ENCODE assay signal across 13 cellular contexts in genomic region chr10:75508239-75508813, GRCh38.
A peak's percentile ranks its signal among the peaks of the same experiment; 100 is the strongest.
DNase-seq lines count a peak whose midpoint lies in the region; ATAC-seq lines count a peak whose summit lies in the region.
"Had no signal": no experiment of that assay in that cellular context is flagged by ENCODE, and none has a peak within 500 bp of the region (broad histone marks: within the 10 kb centered on the region; RNA-seq: fewer than 3 reads in every experiment).

No MANE protein-coding gene starts in this region.

- H3K4ac ChIP-seq in trophoblast cell (ENCODE audit: low read depth, low read length), result no peak overlapping the region

- H3K4me3 Mint-ChIP-seq in immature natural killer cell, result no peak overlapping the region
- no peak overlapping the region for H3K4me3 Mint-ChIP-seq in stimulated activated naive B cell treated with anti-CD40 and anti-IgM and Interleukin-4, amounts not matched to agents 10 μg/mL and 1 μg/mL and 100 μg/mL, for 72 hours
- H3K4me3 Mint-ChIP-seq: central memory CD8-positive, alpha-beta T cell; natural killer cell treated with Interleukin-12 subunit alpha and Interleukin-12 subunit beta and Interleukin-15 and Interleukin-18, amount 100 ng/mL, for 72 hours had no signal

- H3K4me3 ChIP-seq in trophoblast cell (ENCODE audit: low read depth, low read length), result no peak overlapping the region

- no peak for ATAC-seq in GM19351 (IDR thresholded peaks at IDR 0.05; ENCODE audit: unreplicated experiment)
- ATAC-seq in stimulated activated naive B cell treated with anti-CD40 and anti-IgM and Interleukin-4, amounts not matched to agents 10 μg/mL and 1 μg/mL and 100 μg/mL, for 72 hours (replicated peaks), result no peak
- ATAC-seq: natural killer cell treated with Interleukin-12 subunit alpha and Interleukin-12 subunit beta and Interleukin-15 and Interleukin-18, amount 100 ng/mL, for 72 hours had no signal

- H2AK5ac ChIP-seq in trophoblast cell (ENCODE audit: low read length), result no peak overlapping the region

- H3K9me3 Mint-ChIP-seq in immature natural killer cell, result no peaks in the 10 kb centered on the region
- H3K9me3 Mint-ChIP-seq in stimulated activated naive B cell treated with anti-CD40 and anti-IgM and Interleukin-4, amounts not matched to agents 10 μg/mL and 1 μg/mL and 100 μg/mL, for 72 hours, result no peaks in the 10 kb centered on the region
- H3K9me3 Mint-ChIP-seq: central memory CD8-positive, alpha-beta T cell; natural killer cell treated with Interleukin-12 subunit alpha and Interleukin-12 subunit beta and Interleukin-15 and Interleukin-18, amount 100 ng/mL, for 72 hours had no signal

- no peak overlapping the region for H3K18ac ChIP-seq in trophoblast cell (ENCODE audit: low read length)

- peak overlapping the region; percentile 28 for H3K4me2 ChIP-seq in trophoblast cell (ENCODE audit: low read length)

- H3K14ac ChIP-seq in trophoblast cell (ENCODE audit: low read length), result no peak overlapping the region

- no peak overlapping the region for H2BK5ac ChIP-seq in trophoblast cell (ENCODE audit: low read depth, low read length, poor library complexity)

- H3K27ac Mint-ChIP-seq in immature natural killer cell, result no peak overlapping the region
- H3K27ac Mint-ChIP-seq in stimulated activated naive B cell treated with anti-CD40 and anti-IgM and Interleukin-4, amounts not matched to agents 10 μg/mL and 1 μg/mL and 100 μg/mL, for 72 hours, result no peak overlapping the region
- H3K27ac Mint-ChIP-seq: natural killer cell treated with Interleukin-12 subunit alpha and Interleukin-12 subunit beta and Interleukin-15 and Interleukin-18, amount 100 ng/mL, for 72 hours had no signal

- H3K23ac ChIP-seq in trophoblast cell (ENCODE audit: low read length), result no peak overlapping the region

- no peaks in the 10 kb centered on the region for H3K79me1 ChIP-seq in trophoblast cell (ENCODE audit: low read length)

- WGBS in trophoblast cell (ENCODE audit: extremely low coverage, insufficient coverage, insufficient read length), result no CpG with 5 or more reads among the region's 2 CpGs

- H3K9me3 ChIP-seq in trophoblast cell (ENCODE audit: insufficient read depth, low read depth, low read length), result no peaks in the 10 kb centered on the region

- H4K91ac ChIP-seq in trophoblast cell (ENCODE audit: low read depth, low read length), result no peak overlapping the region

- DNase-seq in EL (peak; percentile 18), NCI-H2081 treated with DMSO at 0.1 percent for 48 hours (lab: John Stamatoyannopoulos, UW) (peak; percentile 7), epithelial cell of prostate (ENCODE audit: low read depth, low spot score) (peak; percentile 68), trophoblast cell (no peak), immature natural killer cell (no peak), superior temporal gyrus (ENCODE audit: extremely low spot score) (no peak)
- no peak for DNase-seq in stimulated activated naive B cell treated with anti-CD40 and anti-IgM and Interleukin-4, amounts not matched to agents 10 μg/mL and 1 μg/mL and 100 μg/mL, for 72 hours
- DNase-seq: DMS153; GOT3; stimulated activated CD4-positive, alpha-beta T cell treated with anti-CD3 and anti-CD28 coated beads, Interleukin-4, amount 100 ng/mL, for 4 hours had no signal

- no peak overlapping the region for H2BK120ac ChIP-seq in trophoblast cell (ENCODE audit: insufficient read depth, low read length, poor library complexity)

- H3K27me3 ChIP-seq in trophoblast cell (ENCODE audit: insufficient read depth, low read length), result peaks cover 2% of the 10 kb centered on the region

- H4K8ac ChIP-seq in trophoblast cell (ENCODE audit: low read depth, low read length), result no peak overlapping the region

- no peak overlapping the region for H2AFZ ChIP-seq in trophoblast cell (ENCODE audit: insufficient read depth, low read length, poor library complexity)

- no peak overlapping the region for H4K12ac ChIP-seq in trophoblast cell (ENCODE audit: low read depth, low read length)

- H3K4me1 Mint-ChIP-seq in immature natural killer cell, result peaks cover 4 to 8% of the 10 kb centered on the region in 2 donors
- peaks cover 4 to 15% of the 10 kb centered on the region in 2 donors for H3K4me1 Mint-ChIP-seq in stimulated activated naive B cell treated with anti-CD40 and anti-IgM and Interleukin-4, amounts not matched to agents 10 μg/mL and 1 μg/mL and 100 μg/mL, for 72 hours
- H3K4me1 Mint-ChIP-seq: central memory CD8-positive, alpha-beta T cell had no signal

- no peaks in the 10 kb centered on the region for H3K36me3 Mint-ChIP-seq in immature natural killer cell
- H3K36me3 Mint-ChIP-seq in stimulated activated naive B cell treated with anti-CD40 and anti-IgM and Interleukin-4, amounts not matched to agents 10 μg/mL and 1 μg/mL and 100 μg/mL, for 72 hours, result no peaks in the 10 kb centered on the region
- H3K36me3 Mint-ChIP-seq: natural killer cell treated with Interleukin-12 subunit alpha and Interleukin-12 subunit beta and Interleukin-15 and Interleukin-18, amount 100 ng/mL, for 72 hours had no signal

- H3K36me3 ChIP-seq in trophoblast cell (ENCODE audit: control insufficient read depth in 1 of 2, insufficient read depth in 2 of 2, low read length in 2 of 2), result no peaks in the 10 kb centered on the region

- no peak overlapping the region for H2BK12ac ChIP-seq in trophoblast cell (ENCODE audit: low read length)

- no peaks in the 10 kb centered on the region for H3K79me2 ChIP-seq in trophoblast cell (ENCODE audit: control insufficient read depth, insufficient read depth, low read length, poor library complexity)

- H3K4me1 ChIP-seq in trophoblast cell (ENCODE audit: control insufficient read depth in 1 of 2, insufficient read depth in 2 of 2, low read length in 2 of 2), result peaks cover 2 to 4% of the 10 kb centered on the region in 2 experiments

- H3K27ac ChIP-seq in epithelial cell of prostate (peak overlapping the region; percentile 36), trophoblast cell (ENCODE audit: low read depth, low read length) (peak overlapping the region; percentile 46)

- no peak overlapping the region for H3K9ac ChIP-seq in trophoblast cell (ENCODE audit: low read length)

- peaks cover 0 to 2% (median 0%) of the 10 kb centered on the region in 3 donors for H3K27me3 Mint-ChIP-seq in immature natural killer cell (ENCODE audit: low read depth in 3 of 3)
- H3K27me3 Mint-ChIP-seq in stimulated activated naive B cell treated with anti-CD40 and anti-IgM and Interleukin-4, amounts not matched to agents 10 μg/mL and 1 μg/mL and 100 μg/mL, for 72 hours, result peaks cover 0 to 9% of the 10 kb centered on the region in 2 donors

Comparison
In these comparisons a context has a peak if more than half of its experiments do, and no peak if none do; other contexts are left out.
1. DNase-seq: peak in EL (single experiment), NCI-H2081 treated with DMSO at 0.1 percent for 48 hours (single experiment) and epithelial cell of prostate (single experiment); none in trophoblast cell (0 of 2), immature natural killer cell (0 of 3), superior temporal gyrus (single experiment) and stimulated activated naive B cell treated with anti-CD40 and anti-IgM and Interleukin-4, amounts not matched to agents 10 μg/mL and 1 μg/mL and 100 μg/mL, for 72 hours (single experiment).